In genomic region chr5:39863926-39864572, GRCh38 we compare ENCODE assay signal across 1 cellular context.
TF ChIP-seq lines count a peak whose summit lies in the region.

No MANE protein-coding gene starts in this region.

TF ChIP-seq in H1, 55 proteins besides CTCF, POLR2A, EP300 and RAD21:
- TF ChIP-seq EGR1 (IDR thresholded peaks at IDR 0.05; ENCODE audit: borderline replicate concordance, low read depth, low read length): no peak
- TF ChIP-seq CBX8 (IDR thresholded peaks at IDR 0.05; ENCODE audit: borderline replicate concordance, low read depth, low read length): no peak
- no peak for TF ChIP-seq TCF12 (IDR thresholded peaks at IDR 0.05; ENCODE audit: low read depth, low read length)
- no peak for TF ChIP-seq EZH2 (IDR thresholded peaks at IDR 0.05; ENCODE audit: low read depth, low read length, severe bottlenecking)
- TF ChIP-seq SIN3A (conservative IDR thresholded peaks at IDR 0.05 in 1 of 2, IDR thresholded peaks at IDR 0.05 in 1 of 2; ENCODE audit: low read depth in 1 of 2, low read length in 2 of 2): no peak
- no peak for TF ChIP-seq TAF1 (IDR thresholded peaks at IDR 0.05; ENCODE audit: low read depth, low read length)
- TF ChIP-seq ASH2L (IDR thresholded peaks at IDR 0.05; ENCODE audit: low read length): no peak
- TF ChIP-seq ATF3 (IDR thresholded peaks at IDR 0.05; ENCODE audit: insufficient read depth, low read depth, low read length): no peak
- no peak for TF ChIP-seq GABPA (IDR thresholded peaks at IDR 0.05; ENCODE audit: borderline replicate concordance, insufficient read depth, low read length)
- TF ChIP-seq MAX (IDR thresholded peaks at IDR 0.05): no peak
- TF ChIP-seq RBBP5 (IDR thresholded peaks at IDR 0.05; ENCODE audit: borderline replicate concordance, low read depth, low read length): no peak
- no peak for TF ChIP-seq CHD1 (IDR thresholded peaks at IDR 0.05; ENCODE audit: low read depth, low read length)
- no peak for TF ChIP-seq RXRA (IDR thresholded peaks at IDR 0.05; ENCODE audit: insufficient read depth, low read depth, low read length)
- TF ChIP-seq SP4 (IDR thresholded peaks at IDR 0.05; ENCODE audit: low read length): no peak
- no peak for TF ChIP-seq SIX5 (IDR thresholded peaks at IDR 0.05; ENCODE audit: low read depth, low read length)
- no peak for TF ChIP-seq KDM1A (IDR thresholded peaks at IDR 0.05; ENCODE audit: borderline replicate concordance, low read length)
- TF ChIP-seq SRF (IDR thresholded peaks at IDR 0.05; ENCODE audit: low read depth, low read length): no peak
- no peak for TF ChIP-seq CBX5 (IDR thresholded peaks at IDR 0.05; ENCODE audit: low read depth, low read length)
- no peak for TF ChIP-seq GTF2F1 (IDR thresholded peaks at IDR 0.05; ENCODE audit: borderline replicate concordance, low read depth, low read length)
